Comparison of ENCODE assay signal across 23 cellular contexts in genomic region chr3:170454468-170454867, GRCh38.
"Had no signal": no experiment of that assay in that cellular context is flagged by ENCODE, and none has a peak within 500 bp of the region (broad histone marks: within the 10 kb centered on the region; RNA-seq: fewer than 3 reads in every experiment).

No MANE protein-coding gene starts in this region.

- H3K9me3 Mint-ChIP-seq: nephron progenitor cell; stimulated activated memory B cell treated with anti-CD40 and anti-IgM and Interleukin-4, amounts not matched to agents 10 μg/mL and 1 μg/mL and 100 μg/mL, for 72 hours; stimulated activated naive CD8-positive, alpha-beta T cell treated with anti-CD3 and anti-CD28 coated beads, Interleukin-15, Interleukin-2, amounts not matched to agents 100 ng/mL and 50 ng/mL, for 24 hours had no signal

- H3K9me3 ChIP-seq: colonic mucosa, gastrocnemius medialis, lower lobe of right lung, prostate gland, spleen, tibial nerve had no signal

- H3K4me1 Mint-ChIP-seq: naive B cell; stimulated activated memory B cell treated with anti-CD40 and anti-IgM and Interleukin-4, amounts not matched to agents 10 μg/mL and 1 μg/mL and 100 μg/mL, for 72 hours had no signal

- H3K9ac ChIP-seq: parathyroid adenoma had no signal

- H3K27ac Mint-ChIP-seq: endodermal cell; naive B cell; nephron progenitor cell; stimulated activated memory B cell treated with anti-CD40 and anti-IgM and Interleukin-4, amounts not matched to agents 10 μg/mL and 1 μg/mL and 100 μg/mL, for 72 hours; stimulated activated naive CD8-positive, alpha-beta T cell treated with anti-CD3 and anti-CD28 coated beads, Interleukin-15, Interleukin-2, amounts not matched to agents 100 ng/mL and 50 ng/mL, for 24 hours had no signal

- H3K79me2 ChIP-seq: hepatocyte, parathyroid adenoma had no signal

- FAIRE-seq: kidney had no signal

- H3K27me3 ChIP-seq: colonic mucosa, gastrocnemius medialis, hepatocyte, tibial nerve had no signal

- ATAC-seq: gastrocnemius medialis; left lobe of liver; lower lobe of right lung; sciatic nerve; stimulated activated memory B cell treated with anti-CD40 and anti-IgM and Interleukin-4, amounts not matched to agents 10 μg/mL and 1 μg/mL and 100 μg/mL, for 72 hours had no signal

- H3K4me2 ChIP-seq: hepatocyte had no signal

- H3K4me3 Mint-ChIP-seq: endodermal cell; nephron progenitor cell; stimulated activated memory B cell treated with anti-CD40 and anti-IgM and Interleukin-4, amounts not matched to agents 10 μg/mL and 1 μg/mL and 100 μg/mL, for 72 hours; stimulated activated naive CD8-positive, alpha-beta T cell treated with anti-CD3 and anti-CD28 coated beads, Interleukin-15, Interleukin-2, amounts not matched to agents 100 ng/mL and 50 ng/mL, for 24 hours had no signal

- H3K27ac ChIP-seq: colonic mucosa, gastrocnemius medialis, hepatocyte, lower lobe of right lung, parathyroid adenoma, prostate gland, tibial nerve had no signal

- H3K36me3 Mint-ChIP-seq: naive B cell; stimulated activated memory B cell treated with anti-CD40 and anti-IgM and Interleukin-4, amounts not matched to agents 10 μg/mL and 1 μg/mL and 100 μg/mL, for 72 hours had no signal

- H2AFZ ChIP-seq: hepatocyte, parathyroid adenoma had no signal

- H3K4me3 ChIP-seq: colonic mucosa, gastrocnemius medialis, hepatocyte, lower lobe of right lung, prostate gland, spleen, tibial nerve had no signal

- H3K36me3 ChIP-seq: colonic mucosa, gastrocnemius medialis, lower lobe of right lung, prostate gland, spleen, tibial nerve had no signal

- DNase-seq: caudate nucleus; colonic mucosa; effector CD4-positive, alpha-beta T cell; endodermal cell; gastrocnemius medialis; glutamatergic neuron; kidney; lower lobe of right lung; mesenchymal stem cell; naive B cell; nephron progenitor cell; spleen; stimulated activated CD4-positive, alpha-beta T cell treated with anti-CD3 and anti-CD28 coated beads, Interleukin-15, amount 100 ng/mL, for 24 hours; stimulated activated CD4-positive, alpha-beta T cell treated with anti-CD3 and anti-CD28 coated beads, Interleukin-1b, Interleukin-23, amount 100 ng/mL, for 48 hours; stimulated activated CD4-positive, alpha-beta T cell treated with anti-CD3 and anti-CD28 coated beads, Interleukin-4, amount 100 ng/mL, for 24 hours had no signal

- H3K4me1 ChIP-seq: colonic mucosa, gastrocnemius medialis, lower lobe of right lung, parathyroid adenoma, prostate gland, spleen, tibial nerve had no signal
